ENCODE assay signal across 1 cellular context in the genomic region with DNA sequence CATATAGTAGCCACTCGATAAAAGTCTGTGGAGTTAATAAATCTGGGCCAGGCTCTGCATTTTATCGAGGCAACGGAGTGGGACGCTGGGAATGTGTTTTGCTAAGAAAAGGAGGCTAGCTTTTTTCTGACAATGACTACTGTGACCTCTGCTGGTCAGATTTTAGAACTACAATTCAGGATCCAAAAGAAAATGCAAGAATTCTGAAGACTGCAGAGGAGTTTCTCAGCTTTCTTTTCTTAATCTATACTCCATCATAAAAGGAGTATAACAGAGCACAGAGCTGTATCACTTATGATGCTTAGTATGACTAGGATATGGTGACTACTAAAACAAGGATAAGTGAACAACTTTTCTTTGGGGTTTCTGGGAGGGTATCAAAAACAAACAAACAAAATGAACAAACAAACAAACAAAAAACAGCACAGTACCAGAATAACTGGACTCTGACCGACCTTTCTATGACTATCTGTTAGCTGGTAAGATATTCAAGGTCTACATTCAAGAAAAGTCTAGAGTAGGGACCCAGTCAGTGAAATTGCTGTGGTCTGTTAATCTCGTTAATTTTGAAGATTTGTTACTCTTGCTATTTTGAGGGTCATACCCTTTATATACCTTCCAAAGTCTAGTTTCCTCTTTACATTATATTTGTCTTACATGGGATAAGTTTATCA.
TF ChIP-seq lines count a peak whose summit lies in the region.

No MANE protein-coding gene starts in this region.

TF ChIP-seq in neural cell, 6 proteins besides CTCF, POLR2A, EP300 and RAD21:
- TF ChIP-seq SMC3 (conservative IDR thresholded peaks at IDR 0.05; ENCODE audit: poor library complexity) (peak; percentile 82), EZH2 (IDR thresholded peaks at IDR 0.05; ENCODE audit: borderline replicate concordance, insufficient read depth, low read length, poor library complexity, severe bottlenecking) (no peak)
